ENCODE assay signal across 8 cellular contexts in the genomic region with DNA sequence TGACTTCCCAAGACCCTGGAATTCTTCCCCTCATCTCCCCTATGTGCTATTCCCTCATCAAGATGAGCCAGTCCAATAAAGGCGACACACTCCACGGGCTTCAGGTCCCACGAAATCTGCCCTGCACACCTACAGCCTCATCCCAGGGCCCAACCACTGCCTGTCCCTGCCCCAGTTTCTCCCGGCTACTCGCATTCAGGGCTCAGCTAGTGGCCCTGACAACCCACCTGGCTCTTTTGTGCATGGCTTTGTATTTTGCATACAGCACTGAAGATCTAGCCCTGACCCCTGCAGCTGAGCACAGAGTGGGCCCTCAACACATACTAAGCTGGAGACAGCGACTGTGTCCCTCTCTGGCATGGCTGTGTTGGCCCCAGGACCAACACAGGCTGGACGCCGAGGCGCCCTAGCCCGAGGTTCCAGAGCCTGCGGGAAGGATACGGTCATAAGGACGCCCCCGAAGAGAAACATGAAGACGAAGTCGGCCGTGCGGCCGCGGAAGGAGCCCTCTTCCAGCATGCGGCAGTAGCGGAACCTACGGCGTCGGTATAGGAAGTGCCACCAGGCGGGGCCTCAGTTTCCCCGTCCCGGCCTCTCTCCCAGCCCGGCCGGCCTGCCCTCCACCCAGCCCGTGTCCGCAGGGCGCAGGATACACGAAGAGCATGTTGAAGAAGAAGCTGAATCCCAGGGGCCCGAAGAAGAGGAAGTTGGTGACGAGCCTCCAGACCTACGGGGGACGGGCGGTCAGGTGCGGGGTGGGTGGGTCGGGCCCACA. TPM values are rescaled to one million over a fixed set of nuclear protein-coding genes. Genes with fewer than 3 reads are reported as not detected.
DNase-seq lines count a peak whose midpoint lies in the region; ATAC-seq, FAIRE-seq and TF ChIP-seq lines count a peak whose summit lies in the region.

No MANE protein-coding gene starts in this region.

- CTCF ChIA-PET in PC-9 (lab: Charles Lee), result no interaction called here

- TF ChIP-seq CTCF in astrocyte (IDR thresholded peaks at IDR 0.05; ENCODE audit: insufficient read depth, low read depth, low read length) (no peak), natural killer cell (IDR thresholded peaks at IDR 0.05) (no peak), PC-9 (conservative IDR thresholded peaks at IDR 0.05) (no peak)

- peaks cover 10% of the 10 kb centered on the region for H3K27me3 Mint-ChIP-seq in astrocyte (ENCODE audit: low read depth, unreplicated experiment)
- no peaks in the 10 kb centered on the region for H3K27me3 Mint-ChIP-seq in natural killer cell (ENCODE audit: low read depth in 2 of 2)

- H3F3A ChIP-seq in PC-9 (ENCODE audit: insufficient read depth, low read depth), result no peaks in the 10 kb centered on the region; the same call in 1 of the 2 replicates

- no TSS peak for BruUV-seq in PC-9 (replicated peaks; lab: Mats Ljungman, UMichigan)

- H3K4me1 ChIP-seq in astrocyte (ENCODE audit: insufficient read depth, low read length), result peaks cover 3% of the 10 kb centered on the region
- H3K4me1 ChIP-seq in PC-9 (replicated peaks; ENCODE audit: insufficient read depth), result no peaks in the 10 kb centered on the region

- H3K27me3 ChIP-seq in astrocyte (ENCODE audit: insufficient read depth, low read length) (no peaks in the 10 kb centered on the region), PC-9 (ENCODE audit: insufficient read depth, low read depth) (no peaks in the 10 kb centered on the region)

- POLR2A ChIA-PET in PC-9 (lab: Charles Lee; ENCODE audit: unreplicated experiment), result no interaction called here

- H3K4me3 ChIP-seq in astrocyte (ENCODE audit: insufficient read depth, low read depth, low read length) (no peak overlapping the region), PC-9 (no peak overlapping the region)

- no peaks in the 10 kb centered on the region for H3K9me2 ChIP-seq in PC-9 (ENCODE audit: insufficient read depth)

- H3K9me3 Mint-ChIP-seq in astrocyte (ENCODE audit: unreplicated experiment) (no peaks in the 10 kb centered on the region), natural killer cell (no peaks in the 10 kb centered on the region)

- H3K36me3 Mint-ChIP-seq in astrocyte (ENCODE audit: low read depth, unreplicated experiment) (peaks cover 5% of the 10 kb centered on the region), natural killer cell (no peaks in the 10 kb centered on the region)

- H4K20me1 ChIP-seq in astrocyte (ENCODE audit: insufficient read depth, low read length) (peaks cover 22% of the 10 kb centered on the region), PC-9 (ENCODE audit: insufficient read depth) (no peaks in the 10 kb centered on the region; the same call in none of the 2 replicates)

- H3K9me3 ChIP-seq in astrocyte (ENCODE audit: insufficient read depth, low read depth, low read length) (no peaks in the 10 kb centered on the region), PC-9 (ENCODE audit: insufficient read depth, low read depth) (no peaks in the 10 kb centered on the region)

- intact Hi-C loops in natural killer cell (cut with micrococcal nuclease) (no loop called here), PC-9 (cut with micrococcal nuclease; ENCODE audit: unreplicated experiment) (no loop called here)

- ATAC-seq in HG03432 (IDR thresholded peaks at IDR 0.05; ENCODE audit: unreplicated experiment) (peak; percentile 5), natural killer cell (no peak), HG03457 (IDR thresholded peaks at IDR 0.05; ENCODE audit: unreplicated experiment) (no peak)

- peak overlapping the region; percentile 31 for H3K9ac ChIP-seq in astrocyte (ENCODE audit: low read length)

- FAIRE-seq in astrocyte (lab: Jason Lieb, UNC), result no peak

- DNase-seq in NCI-H1417 (lab: John Stamatoyannopoulos, UW) (peak in 2 of 3 experiments; percentile 47 to 59), NCI-H1417 treated with DMSO at 0.1 percent for 48 hours (lab: John Stamatoyannopoulos, UW) (no peak), astrocyte (ENCODE audit: low read depth) (no peak), natural killer cell (no peak), PC-9 (no peak), nucleus accumbens (lab: John Stamatoyannopoulos, UW) (no peak)

- H3K4me2 ChIP-seq in astrocyte (ENCODE audit: low read length) (peak overlapping the region; percentile 87), PC-9 (no peak overlapping the region)

- peak overlapping the region; percentile 78 for H3K27ac Mint-ChIP-seq in astrocyte (ENCODE audit: unreplicated experiment)
- peak overlapping the region; percentile 85 to 91 for H3K27ac Mint-ChIP-seq in natural killer cell

- H3K79me2 ChIP-seq in astrocyte (ENCODE audit: insufficient read depth, low read length) (no peaks in the 10 kb centered on the region), PC-9 (ENCODE audit: low read depth) (no peaks in the 10 kb centered on the region)

- H3K4me1 Mint-ChIP-seq in astrocyte (ENCODE audit: low read depth, unreplicated experiment), result peaks cover 2% of the 10 kb centered on the region
- H3K4me1 Mint-ChIP-seq in natural killer cell, result peaks cover 22 to 24% of the 10 kb centered on the region in 2 donors

- H2AFZ ChIP-seq in astrocyte (ENCODE audit: low read depth, low read length) (no peak overlapping the region), PC-9 (no peak overlapping the region)

- peaks cover 4% of the 10 kb centered on the region for H3K36me3 ChIP-seq in astrocyte (ENCODE audit: insufficient read depth, low read length)
- H3K36me3 ChIP-seq in PC-9 (ENCODE audit: low read depth), result no peaks in the 10 kb centered on the region

- H3K4me3 Mint-ChIP-seq in astrocyte (ENCODE audit: unreplicated experiment), result peak overlapping the region; percentile 81
- H3K4me3 Mint-ChIP-seq in natural killer cell, result peak overlapping the region; percentile 93

- H3K27ac ChIP-seq in astrocyte (ENCODE audit: low read depth, low read length) (no peak overlapping the region), PC-9 (no peak overlapping the region)

RNA-seq across cellular contexts. Expression of a gene that starts 0.7 kb away (rescaled TPM):
- total RNA-seq in astrocyte (0.70 and 0.82 TPM in 2 replicates), natural killer cell (10 to 100 TPM in 1 of 3 donors, 1 to 10 TPM in 1, under 1 TPM in 1; 0.88 to 24.5 (median 1.3) TPM), PC-9 (2021) (0.41 and 1.2 TPM in 2 replicates)

RNA-seq across cellular contexts. Expression of a gene that starts 19.6 kb away (rescaled TPM):
- total RNA-seq in astrocyte, result 19.1 and 19.6 TPM in 2 replicates
- 10 to 100 TPM in 2 of 3 donors, 1 to 10 TPM in 1; 9.2 to 14.1 (median 11.8) TPM for total RNA-seq in natural killer cell
- total RNA-seq in PC-9 (2021), result 24.0 and 26.9 TPM in 2 replicates

RNA-seq across cellular contexts. Expression of a gene that starts 51.3 kb away (rescaled TPM):
- 91.3 and 115 TPM in 2 replicates for total RNA-seq in astrocyte
- total RNA-seq in natural killer cell, result 10 to 100 TPM; 56.3 to 76.9 (median 69.8) TPM
- total RNA-seq in PC-9 (2021), result 61.7 and 80.2 TPM in 2 replicates

RNA-seq across cellular contexts. Expression of a gene that starts 56.1 kb away (rescaled TPM):
- total RNA-seq in astrocyte (906 and 942 TPM in 2 replicates), natural killer cell (100 to 1,000 TPM; 115 to 182 (median 133) TPM), PC-9 (2021) (531 and 695 TPM in 2 replicates)

Comparison
In these comparisons a context has a peak if more than half of its experiments do, and no peak if none do; other contexts are left out.
1. DNase-seq: peak in NCI-H1417 (2 of 3); none in NCI-H1417 treated with DMSO at 0.1 percent for 48 hours (single experiment), astrocyte (single experiment), natural killer cell (single experiment), PC-9 (0 of 2) and nucleus accumbens (0 of 56).